In the genomic region with DNA sequence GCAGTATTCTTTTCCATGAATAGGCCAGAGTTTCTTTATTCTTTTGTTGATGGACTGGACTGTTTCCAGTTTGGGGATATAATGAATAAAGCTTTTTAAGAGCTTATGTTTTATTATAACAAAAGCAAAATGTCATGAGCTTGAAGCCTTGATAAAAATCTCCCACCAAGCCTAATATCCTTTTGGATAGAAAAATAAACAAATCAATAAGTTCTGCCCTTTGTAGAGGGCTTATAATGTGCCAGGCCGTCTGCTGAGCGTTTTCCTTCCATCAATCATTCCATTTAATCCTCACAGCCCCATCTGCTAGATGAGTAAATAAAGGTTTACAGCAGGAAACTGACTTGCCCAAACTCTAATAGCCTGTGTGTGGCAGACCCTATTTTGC, we compare ENCODE assay signal across 1 cellular context.
TF ChIP-seq lines count a peak whose summit lies in the region.

No MANE protein-coding gene starts in this region.

TF ChIP-seq in HepG2, 621 proteins besides CTCF, POLR2A, EP300 and RAD21 (continued from another document):
- TF ChIP-seq, protein P1, sequence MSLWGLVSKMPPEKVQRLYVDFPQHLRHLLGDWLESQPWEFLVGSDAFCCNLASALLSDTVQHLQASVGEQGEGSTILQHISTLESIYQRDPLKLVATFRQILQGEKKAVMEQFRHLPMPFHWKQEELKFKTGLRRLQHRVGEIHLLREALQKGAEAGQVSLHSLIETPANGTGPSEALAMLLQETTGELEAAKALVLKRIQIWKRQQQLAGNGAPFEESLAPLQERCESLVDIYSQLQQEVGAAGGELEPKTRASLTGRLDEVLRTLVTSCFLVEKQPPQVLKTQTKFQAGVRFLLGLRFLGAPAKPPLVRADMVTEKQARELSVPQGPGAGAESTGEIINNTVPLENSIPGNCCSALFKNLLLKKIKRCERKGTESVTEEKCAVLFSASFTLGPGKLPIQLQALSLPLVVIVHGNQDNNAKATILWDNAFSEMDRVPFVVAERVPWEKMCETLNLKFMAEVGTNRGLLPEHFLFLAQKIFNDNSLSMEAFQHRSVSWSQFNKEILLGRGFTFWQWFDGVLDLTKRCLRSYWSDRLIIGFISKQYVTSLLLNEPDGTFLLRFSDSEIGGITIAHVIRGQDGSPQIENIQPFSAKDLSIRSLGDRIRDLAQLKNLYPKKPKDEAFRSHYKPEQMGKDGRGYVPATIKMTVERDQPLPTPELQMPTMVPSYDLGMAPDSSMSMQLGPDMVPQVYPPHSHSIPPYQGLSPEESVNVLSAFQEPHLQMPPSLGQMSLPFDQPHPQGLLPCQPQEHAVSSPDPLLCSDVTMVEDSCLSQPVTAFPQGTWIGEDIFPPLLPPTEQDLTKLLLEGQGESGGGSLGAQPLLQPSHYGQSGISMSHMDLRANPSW (CRISPR knock-in tag; IDR thresholded peaks at IDR 0.05; ENCODE audit: borderline replicate concordance), result no peak
- TF ChIP-seq, protein P2, sequence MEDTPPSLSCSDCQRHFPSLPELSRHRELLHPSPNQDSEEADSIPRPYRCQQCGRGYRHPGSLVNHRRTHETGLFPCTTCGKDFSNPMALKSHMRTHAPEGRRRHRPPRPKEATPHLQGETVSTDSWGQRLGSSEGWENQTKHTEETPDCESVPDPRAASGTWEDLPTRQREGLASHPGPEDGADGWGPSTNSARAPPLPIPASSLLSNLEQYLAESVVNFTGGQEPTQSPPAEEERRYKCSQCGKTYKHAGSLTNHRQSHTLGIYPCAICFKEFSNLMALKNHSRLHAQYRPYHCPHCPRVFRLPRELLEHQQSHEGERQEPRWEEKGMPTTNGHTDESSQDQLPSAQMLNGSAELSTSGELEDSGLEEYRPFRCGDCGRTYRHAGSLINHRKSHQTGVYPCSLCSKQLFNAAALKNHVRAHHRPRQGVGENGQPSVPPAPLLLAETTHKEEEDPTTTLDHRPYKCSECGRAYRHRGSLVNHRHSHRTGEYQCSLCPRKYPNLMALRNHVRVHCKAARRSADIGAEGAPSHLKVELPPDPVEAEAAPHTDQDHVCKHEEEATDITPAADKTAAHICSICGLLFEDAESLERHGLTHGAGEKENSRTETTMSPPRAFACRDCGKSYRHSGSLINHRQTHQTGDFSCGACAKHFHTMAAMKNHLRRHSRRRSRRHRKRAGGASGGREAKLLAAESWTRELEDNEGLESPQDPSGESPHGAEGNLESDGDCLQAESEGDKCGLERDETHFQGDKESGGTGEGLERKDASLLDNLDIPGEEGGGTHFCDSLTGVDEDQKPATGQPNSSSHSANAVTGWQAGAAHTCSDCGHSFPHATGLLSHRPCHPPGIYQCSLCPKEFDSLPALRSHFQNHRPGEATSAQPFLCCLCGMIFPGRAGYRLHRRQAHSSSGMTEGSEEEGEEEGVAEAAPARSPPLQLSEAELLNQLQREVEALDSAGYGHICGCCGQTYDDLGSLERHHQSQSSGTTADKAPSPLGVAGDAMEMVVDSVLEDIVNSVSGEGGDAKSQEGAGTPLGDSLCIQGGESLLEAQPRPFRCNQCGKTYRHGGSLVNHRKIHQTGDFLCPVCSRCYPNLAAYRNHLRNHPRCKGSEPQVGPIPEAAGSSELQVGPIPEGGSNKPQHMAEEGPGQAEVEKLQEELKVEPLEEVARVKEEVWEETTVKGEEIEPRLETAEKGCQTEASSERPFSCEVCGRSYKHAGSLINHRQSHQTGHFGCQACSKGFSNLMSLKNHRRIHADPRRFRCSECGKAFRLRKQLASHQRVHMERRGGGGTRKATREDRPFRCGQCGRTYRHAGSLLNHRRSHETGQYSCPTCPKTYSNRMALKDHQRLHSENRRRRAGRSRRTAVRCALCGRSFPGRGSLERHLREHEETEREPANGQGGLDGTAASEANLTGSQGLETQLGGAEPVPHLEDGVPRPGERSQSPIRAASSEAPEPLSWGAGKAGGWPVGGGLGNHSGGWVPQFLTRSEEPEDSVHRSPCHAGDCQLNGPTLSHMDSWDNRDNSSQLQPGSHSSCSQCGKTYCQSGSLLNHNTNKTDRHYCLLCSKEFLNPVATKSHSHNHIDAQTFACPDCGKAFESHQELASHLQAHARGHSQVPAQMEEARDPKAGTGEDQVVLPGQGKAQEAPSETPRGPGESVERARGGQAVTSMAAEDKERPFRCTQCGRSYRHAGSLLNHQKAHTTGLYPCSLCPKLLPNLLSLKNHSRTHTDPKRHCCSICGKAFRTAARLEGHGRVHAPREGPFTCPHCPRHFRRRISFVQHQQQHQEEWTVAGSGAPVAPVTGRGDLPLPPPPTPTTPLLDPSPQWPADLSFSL (CRISPR knock-in tag; IDR thresholded peaks at IDR 0.05), result no peak
- TF ChIP-seq CBFB (CRISPR knock-in tag; IDR thresholded peaks at IDR 0.05) (no peak), DNMT1 (CRISPR knock-in tag; IDR thresholded peaks at IDR 0.05) (no peak), RARG (CRISPR knock-in tag; IDR thresholded peaks at IDR 0.05; ENCODE audit: low read depth) (no peak), RORA (CRISPR knock-in tag; IDR thresholded peaks at IDR 0.05) (no peak), ZNF251 (CRISPR knock-in tag; IDR thresholded peaks at IDR 0.05) (no peak), ZNF552 (CRISPR knock-in tag; IDR thresholded peaks at IDR 0.05; ENCODE audit: borderline replicate concordance) (no peak), NR2F1 (CRISPR knock-in tag; IDR thresholded peaks at IDR 0.05) (no peak), FOXK2 (IDR thresholded peaks at IDR 0.05) (no peak)
- TF ChIP-seq, protein P3, sequence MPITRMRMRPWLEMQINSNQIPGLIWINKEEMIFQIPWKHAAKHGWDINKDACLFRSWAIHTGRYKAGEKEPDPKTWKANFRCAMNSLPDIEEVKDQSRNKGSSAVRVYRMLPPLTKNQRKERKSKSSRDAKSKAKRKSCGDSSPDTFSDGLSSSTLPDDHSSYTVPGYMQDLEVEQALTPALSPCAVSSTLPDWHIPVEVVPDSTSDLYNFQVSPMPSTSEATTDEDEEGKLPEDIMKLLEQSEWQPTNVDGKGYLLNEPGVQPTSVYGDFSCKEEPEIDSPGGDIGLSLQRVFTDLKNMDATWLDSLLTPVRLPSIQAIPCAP (CRISPR knock-in tag; IDR thresholded peaks at IDR 0.05; ENCODE audit: low read depth), result no peak
- TF ChIP-seq, protein P4, sequence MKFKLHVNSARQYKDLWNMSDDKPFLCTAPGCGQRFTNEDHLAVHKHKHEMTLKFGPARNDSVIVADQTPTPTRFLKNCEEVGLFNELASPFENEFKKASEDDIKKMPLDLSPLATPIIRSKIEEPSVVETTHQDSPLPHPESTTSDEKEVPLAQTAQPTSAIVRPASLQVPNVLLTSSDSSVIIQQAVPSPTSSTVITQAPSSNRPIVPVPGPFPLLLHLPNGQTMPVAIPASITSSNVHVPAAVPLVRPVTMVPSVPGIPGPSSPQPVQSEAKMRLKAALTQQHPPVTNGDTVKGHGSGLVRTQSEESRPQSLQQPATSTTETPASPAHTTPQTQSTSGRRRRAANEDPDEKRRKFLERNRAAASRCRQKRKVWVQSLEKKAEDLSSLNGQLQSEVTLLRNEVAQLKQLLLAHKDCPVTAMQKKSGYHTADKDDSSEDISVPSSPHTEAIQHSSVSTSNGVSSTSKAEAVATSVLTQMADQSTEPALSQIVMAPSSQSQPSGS (CRISPR knock-in tag; IDR thresholded peaks at IDR 0.05), result no peak
- TF ChIP-seq, protein P5, sequence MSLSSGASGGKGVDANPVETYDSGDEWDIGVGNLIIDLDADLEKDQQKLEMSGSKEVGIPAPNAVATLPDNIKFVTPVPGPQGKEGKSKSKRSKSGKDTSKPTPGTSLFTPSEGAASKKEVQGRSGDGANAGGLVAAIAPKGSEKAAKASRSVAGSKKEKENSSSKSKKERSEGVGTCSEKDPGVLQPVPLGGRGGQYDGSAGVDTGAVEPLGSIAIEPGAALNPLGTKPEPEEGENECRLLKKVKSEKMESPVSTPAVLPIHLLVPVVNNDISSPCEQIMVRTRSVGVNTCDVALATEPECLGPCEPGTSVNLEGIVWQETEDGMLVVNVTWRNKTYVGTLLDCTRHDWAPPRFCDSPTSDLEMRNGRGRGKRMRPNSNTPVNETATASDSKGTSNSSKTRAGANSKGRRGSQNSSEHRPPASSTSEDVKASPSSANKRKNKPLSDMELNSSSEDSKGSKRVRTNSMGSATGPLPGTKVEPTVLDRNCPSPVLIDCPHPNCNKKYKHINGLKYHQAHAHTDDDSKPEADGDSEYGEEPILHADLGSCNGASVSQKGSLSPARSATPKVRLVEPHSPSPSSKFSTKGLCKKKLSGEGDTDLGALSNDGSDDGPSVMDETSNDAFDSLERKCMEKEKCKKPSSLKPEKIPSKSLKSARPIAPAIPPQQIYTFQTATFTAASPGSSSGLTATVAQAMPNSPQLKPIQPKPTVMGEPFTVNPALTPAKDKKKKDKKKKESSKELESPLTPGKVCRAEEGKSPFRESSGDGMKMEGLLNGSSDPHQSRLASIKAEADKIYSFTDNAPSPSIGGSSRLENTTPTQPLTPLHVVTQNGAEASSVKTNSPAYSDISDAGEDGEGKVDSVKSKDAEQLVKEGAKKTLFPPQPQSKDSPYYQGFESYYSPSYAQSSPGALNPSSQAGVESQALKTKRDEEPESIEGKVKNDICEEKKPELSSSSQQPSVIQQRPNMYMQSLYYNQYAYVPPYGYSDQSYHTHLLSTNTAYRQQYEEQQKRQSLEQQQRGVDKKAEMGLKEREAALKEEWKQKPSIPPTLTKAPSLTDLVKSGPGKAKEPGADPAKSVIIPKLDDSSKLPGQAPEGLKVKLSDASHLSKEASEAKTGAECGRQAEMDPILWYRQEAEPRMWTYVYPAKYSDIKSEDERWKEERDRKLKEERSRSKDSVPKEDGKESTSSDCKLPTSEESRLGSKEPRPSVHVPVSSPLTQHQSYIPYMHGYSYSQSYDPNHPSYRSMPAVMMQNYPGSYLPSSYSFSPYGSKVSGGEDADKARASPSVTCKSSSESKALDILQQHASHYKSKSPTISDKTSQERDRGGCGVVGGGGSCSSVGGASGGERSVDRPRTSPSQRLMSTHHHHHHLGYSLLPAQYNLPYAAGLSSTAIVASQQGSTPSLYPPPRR (CRISPR knock-in tag; IDR thresholded peaks at IDR 0.05; ENCODE audit: borderline replicate concordance), result no peak
